In the genomic region with DNA sequence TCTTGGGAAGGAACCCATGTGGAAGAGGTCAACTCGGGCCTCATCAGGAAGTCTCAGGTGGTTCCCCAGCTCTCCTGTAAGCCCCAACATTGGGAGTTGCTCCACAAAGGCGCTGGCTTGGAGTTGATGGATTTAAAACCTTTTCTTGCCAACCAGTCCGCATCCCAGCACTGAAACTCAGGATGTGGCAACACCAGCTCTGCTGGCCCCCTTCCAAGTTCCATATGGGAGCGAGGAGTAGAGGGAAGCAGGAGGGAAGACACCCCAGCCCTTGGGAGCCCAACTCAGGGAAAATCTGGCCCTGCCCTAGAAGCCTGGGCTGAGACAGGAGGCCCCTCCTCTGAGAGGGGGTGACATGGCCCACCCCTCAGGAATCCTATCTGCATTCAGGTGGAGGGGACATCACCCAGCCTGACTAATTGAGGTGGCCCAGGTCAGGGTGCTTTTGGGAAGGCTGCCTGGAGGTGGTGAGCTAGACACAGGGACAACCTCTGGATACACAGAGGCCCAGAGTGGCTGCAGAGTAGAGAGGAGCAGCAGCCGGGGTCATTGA, we compare ENCODE assay signal across 15 cellular contexts. TPM values are rescaled to one million over a fixed set of nuclear protein-coding genes. Genes with fewer than 3 reads are reported as not detected.
"Had no signal": no experiment of that assay in that cellular context is flagged by ENCODE, and none has a peak within 500 bp of the region (broad histone marks: within the 10 kb centered on the region; RNA-seq: fewer than 3 reads in every experiment).

No MANE protein-coding gene starts in this region.

- DNase-seq: activated CD4-positive, alpha-beta T cell treated with anti-CD3 and anti-CD28 coated beads, Interleukin-2, amount 10 ng/mL, durations not matched to agents 24 days and 14 days; activated naive CD4-positive, alpha-beta T cell treated with Interleukin-2 at 50 U/mL for 16 hours; activated naive CD8-positive, alpha-beta T cell treated with anti-CD3 and anti-CD28 coated beads, Interleukin-2, amount 50 U/mL, for 24 hours; ovary; stimulated activated CD4-positive, alpha-beta T cell treated with anti-CD3 and anti-CD28 coated beads, Interleukin-4, amount 100 ng/mL, for 1 hour; stimulated activated CD8-positive, alpha-beta memory T cell treated with anti-CD3 and anti-CD28 coated beads, Interleukin-4, amount 100 ng/mL, for 48 hours; stimulated activated naive CD8-positive, alpha-beta T cell treated with anti-CD3 and anti-CD28 coated beads, Interleukin-15, Interleukin-2, amounts not matched to agents 100 U/mL and 50 U/mL, for 24 hours; upper lobe of right lung had no signal

- H3K27me3 ChIP-seq: ovary had no signal

- H3K27ac ChIP-seq: cardiac muscle cell, esophagus muscularis mucosa, hepatocyte, ovary, upper lobe of right lung had no signal

- H3K9me3 ChIP-seq: esophagus muscularis mucosa, ovary, upper lobe of right lung had no signal

- H3K36me3 ChIP-seq: cardiac muscle cell, esophagus muscularis mucosa, ovary, upper lobe of right lung had no signal

- H3K4me1 ChIP-seq: esophagus muscularis mucosa, upper lobe of right lung had no signal

- H3K4me3 ChIP-seq: cardiac muscle cell, esophagus muscularis mucosa, hepatocyte, ovary, upper lobe of right lung had no signal

RNA-seq across cellular contexts. Expression of a gene that starts 33.1 kb away (rescaled TPM):
- total RNA-seq: cardiac muscle cell, esophagus muscularis mucosa, hepatocyte, liver, myocyte, neural crest cell, ovary, temporal lobe, upper lobe of right lung had no signal
